Comparison of ENCODE assay signal across 9 cellular contexts in genomic region chr2:195543902-195544894, GRCh38.
DNase-seq lines count a peak whose midpoint lies in the region; ATAC-seq and TF ChIP-seq lines count a peak whose summit lies in the region.
"Had no signal": no experiment of that assay in that cellular context is flagged by ENCODE, and none has a peak within 500 bp of the region (broad histone marks: within the 10 kb centered on the region; RNA-seq: fewer than 3 reads in every experiment).

No MANE protein-coding gene starts in this region.

- no peaks in the 10 kb centered on the region for H3K27me3 Mint-ChIP-seq in T-cell

- peak overlapping the region in 2 of 3 donors; percentile 3 to 55 for H3K4me3 Mint-ChIP-seq in T-cell
- H3K4me3 Mint-ChIP-seq: nephron had no signal

- H3K4me3 ChIP-seq in lower lobe of right lung = no peak overlapping the region
- no peak overlapping the region for H3K4me3 ChIP-seq in prostate gland

- TF ChIP-seq CTCF in lower lobe of right lung (IDR thresholded peaks at IDR 0.05) (no peak), prostate gland (IDR thresholded peaks at IDR 0.05) (no peak)

- H3K4me1 Mint-ChIP-seq in T-cell = peaks cover 47 to 62% (median 62%) of the 10 kb centered on the region in 3 donors
- H3K4me1 Mint-ChIP-seq: nephron had no signal

- H3K27ac Mint-ChIP-seq in T-cell = peak overlapping the region; percentile 89 to 91
- H3K27ac Mint-ChIP-seq: nephron had no signal

- WGBS in prostate gland = 86% methylated on average over 11 of the region's 11 CpGs

- H3K9me3 ChIP-seq in lower lobe of right lung (no peaks in the 10 kb centered on the region), prostate gland (no peaks in the 10 kb centered on the region)

- H3K27ac ChIP-seq in lower lobe of right lung (no peak overlapping the region), prostate gland (no peak overlapping the region)

- H3K36me3 ChIP-seq in lower lobe of right lung (no peaks in the 10 kb centered on the region), prostate gland (no peaks in the 10 kb centered on the region)

- peaks cover 4% of the 10 kb centered on the region for H3K4me1 ChIP-seq in lower lobe of right lung
- no peaks in the 10 kb centered on the region for H3K4me1 ChIP-seq in prostate gland (replicated peaks)

- peaks cover 6% of the 10 kb centered on the region for H3K36me3 Mint-ChIP-seq in T-cell

- TF ChIP-seq POLR2A in prostate gland (IDR thresholded peaks at IDR 0.05) = no peak

- H3K9me3 Mint-ChIP-seq in T-cell = peaks cover 3 to 21% (median 9%) of the 10 kb centered on the region in 3 donors

- CTCF ChIA-PET in T-cell (lab: Charles Lee) (interaction anchor here (0.6 to 1.6 kb wide), 6 partner anchors 11 to 118 kb away, joined by 3 to 6 read pairs (median 3); partner anchors contain the start of gene SLC39A10 (in 1 of the 2)), HEK293T (lab: Yijun Ruan, JAX) (no interaction called here)

- intact Hi-C loops in lower lobe of right lung (cut with DNase I) (no loop called here), prostate gland (cut with DNase I) (no loop called here)

- no peak for DNase-seq in activated CD4-positive, CD25-positive, alpha-beta regulatory T cell (lab: John Stamatoyannopoulos, UW)
- DNase-seq in T-cell = no peak
- no peak for DNase-seq in lower lobe of right lung
- no peak for DNase-seq in HEK293T (ENCODE audit: extremely low spot score)
- DNase-seq in T1000 (lab: John Stamatoyannopoulos, UW) = no peak
- no peak for DNase-seq in prostate gland (ENCODE audit: low spot score)

- ATAC-seq in activated CD4-positive, CD25-positive, alpha-beta regulatory T cell treated with anti-CD3 and anti-CD28 coated beads, Interleukin-2, amount 50 U/mL, for 24 hours = peak; percentile 99 to 100
- ATAC-seq in HG02885 (IDR thresholded peaks at IDR 0.05; ENCODE audit: poor library complexity, unreplicated experiment) = peak; percentile 54
- peak in 3 of 4 experiments; percentile 57 to 75 (median 58) for ATAC-seq in T-cell (replicated peaks in 1 of 4)
- ATAC-seq in lower lobe of right lung = peak; percentile 53 to 94

- POLR2A ChIA-PET in T-cell (lab: Charles Lee) (interaction anchor here in 1 of 2 donors (0.6 kb wide), 4 partner anchors 11 to 755 kb away, joined by 3 to 4 read pairs (median 3); no protein-coding TSS in a partner anchor), HEK293T (lab: Yijun Ruan, JAX) (no interaction called here)

- H3K27me3 ChIP-seq in lower lobe of right lung (ENCODE audit: low read depth) = no peaks in the 10 kb centered on the region
- H3K27me3 ChIP-seq in prostate gland (replicated peaks; ENCODE audit: insufficient read depth) = no peaks in the 10 kb centered on the region

TF ChIP-seq in HEK293T, 16 proteins besides CTCF, POLR2A, EP300 and RAD21:
- TF ChIP-seq ELF4 (IDR thresholded peaks at IDR 0.05) (no peak), PKNOX1 (IDR thresholded peaks at IDR 0.05) (no peak), BHLHE40 (IDR thresholded peaks at IDR 0.05; ENCODE audit: borderline replicate concordance) (no peak), TARDBP (IDR thresholded peaks at IDR 0.05) (no peak), CTBP1 (IDR thresholded peaks at IDR 0.05; ENCODE audit: borderline replicate concordance) (no peak), LEF1 (IDR thresholded peaks at IDR 0.05; ENCODE audit: borderline replicate concordance) (no peak)
